ENCODE assay signal across 19 cellular contexts in the genomic region with DNA sequence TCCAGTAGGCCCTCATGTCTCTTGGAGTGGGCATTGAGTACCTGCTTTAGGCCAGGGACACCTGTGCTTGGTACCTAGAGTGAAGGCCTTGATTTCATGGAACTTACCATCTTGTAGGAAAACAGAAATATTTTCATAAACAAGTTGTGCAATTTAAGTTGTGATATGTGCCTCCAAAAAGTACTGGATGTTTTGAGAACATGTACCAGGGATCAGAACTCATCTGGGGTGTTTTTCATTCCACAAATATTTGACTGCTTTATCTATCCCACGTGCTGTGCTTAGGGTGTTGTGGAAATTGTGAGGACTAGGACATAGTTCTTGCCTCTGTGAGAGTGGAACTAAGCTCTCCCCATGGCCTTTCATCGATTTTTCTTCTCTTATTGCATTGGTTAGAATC.
"Had no signal": no experiment of that assay in that cellular context is flagged by ENCODE, and none has a peak within 500 bp of the region (broad histone marks: within the 10 kb centered on the region; RNA-seq: fewer than 3 reads in every experiment).

No MANE protein-coding gene starts in this region.

- DNase-seq: effector memory CD8-positive, alpha-beta T cell; esophagus squamous epithelium; foreskin keratinocyte; head of caudate nucleus; hippocampal formation; kidney glomerular epithelial cell; mucosa of descending colon; naive thymus-derived CD8-positive, alpha-beta T cell; posterior cingulate gyrus; stimulated activated CD4-positive, alpha-beta T cell treated with anti-CD3 and anti-CD28 coated beads, Interleukin-4, amount 100 ng/mL, for 1 hour; stimulated activated CD8-positive, alpha-beta memory T cell treated with anti-CD3 and anti-CD28 coated beads, Interleukin-4, amount 100 ng/mL, for 48 hours; stimulated activated naive CD8-positive, alpha-beta T cell treated with anti-CD3 and anti-CD28 coated beads, Interleukin-15, Interleukin-2, amounts not matched to agents 100 U/mL and 50 U/mL, for 24 hours; transverse colon had no signal

- H3K4me3 ChIP-seq: esophagus squamous epithelium, mucosa of descending colon, right atrium auricular region, transverse colon had no signal

- ATAC-seq: effector memory CD8-positive, alpha-beta T cell; mucosa of descending colon; naive thymus-derived CD8-positive, alpha-beta T cell; stimulated activated effector memory CD8-positive, alpha-beta T cell treated with anti-CD3 and anti-CD28 coated beads, Interleukin-12 subunit alpha, Interleukin-12 subunit beta, amount 100 ng/mL, for 72 hours; stimulated activated naive CD8-positive, alpha-beta T cell treated with anti-CD3 and anti-CD28 coated beads, Interleukin-15, Interleukin-2, amounts not matched to agents 100 U/mL and 50 U/mL, for 24 hours had no signal

- H3K9me3 ChIP-seq: esophagus squamous epithelium, mucosa of descending colon, neutrophil, transverse colon had no signal

- H3K27ac ChIP-seq: epithelial cell of prostate, foreskin keratinocyte, neutrophil, right atrium auricular region, transverse colon had no signal

- H3K4me1 ChIP-seq: foreskin keratinocyte, right atrium auricular region, transverse colon had no signal

- FAIRE-seq: islet of Langerhans, urothelium cell line had no signal

- H3K27me3 ChIP-seq: esophagus squamous epithelium, right atrium auricular region, transverse colon had no signal

- H3K36me3 ChIP-seq: esophagus squamous epithelium, neutrophil, right atrium auricular region, transverse colon had no signal
